Comparison of ENCODE assay signal across 12 cellular contexts in genomic region chr4:114025176-114025777, GRCh38. TPM values are rescaled to one million over a fixed set of nuclear protein-coding genes. Genes with fewer than 3 reads are reported as not detected.
DNase-seq lines count a peak whose midpoint lies in the region; ATAC-seq, FAIRE-seq and TF ChIP-seq lines count a peak whose summit lies in the region.
"Had no signal": no experiment of that assay in that cellular context is flagged by ENCODE, and none has a peak within 500 bp of the region (broad histone marks: within the 10 kb centered on the region; RNA-seq: fewer than 3 reads in every experiment).

No MANE protein-coding gene starts in this region.

- no peaks in the 10 kb centered on the region for H3K27me3 ChIP-seq in HepG2 (ENCODE audit: control insufficient read depth in 1 of 2, insufficient read depth in 2 of 2, low read length in 2 of 2)
- no peaks in the 10 kb centered on the region for H3K27me3 ChIP-seq in BE2C
- H3K27me3 ChIP-seq: sigmoid colon had no signal

- intact Hi-C loops in HepG2 (cut with micrococcal nuclease; ENCODE audit: unreplicated experiment) = no loop called here
- intact Hi-C loops in Right ventricle myocardium inferior (cut with DNase I) = no loop called here

- H3K4me3 ChIP-seq in HepG2 (replicated peaks in 1 of 3; ENCODE audit: insufficient read depth in 1 of 3, low read depth in 2 of 3, low read length in 3 of 3) (no peak overlapping the region), BE2C (ENCODE audit: low read depth, low read length) (no peak overlapping the region)
- H3K4me3 ChIP-seq: sigmoid colon had no signal

- in situ Hi-C loops in HepG2 (cut with HindIII; ENCODE audit: extremely low pct_ligation_motif_present, low pct_unique_long_range_greater_than_20kb) = no loop called here

- H4K20me1 ChIP-seq in HepG2 (ENCODE audit: insufficient read depth, low read length) = no peaks in the 10 kb centered on the region

- H3K4me1 ChIP-seq in HepG2 (ENCODE audit: insufficient read depth, low read length) = peaks cover 10% of the 10 kb centered on the region
- H3K4me1 ChIP-seq in BE2C = no peaks in the 10 kb centered on the region
- H3K4me1 ChIP-seq: sigmoid colon had no signal

- H2AFZ ChIP-seq in HepG2 (ENCODE audit: low read length) = peak overlapping the region; percentile 23

- peak; percentile 95 for ATAC-seq in GM18907 (IDR thresholded peaks at IDR 0.05; ENCODE audit: unreplicated experiment)
- ATAC-seq in HG02571 (IDR thresholded peaks at IDR 0.05; ENCODE audit: unreplicated experiment) = peak; percentile 73
- peak; percentile 79 for ATAC-seq in HG03439 (IDR thresholded peaks at IDR 0.05; ENCODE audit: unreplicated experiment)
- peak; percentile 92 for ATAC-seq in HepG2
- ATAC-seq in Right ventricle myocardium inferior = no peak
- ATAC-seq: SK-N-SH treated with all-trans-retinoic acid at 6 μM for 48 hours had no signal

- CTCF ChIA-PET in HepG2 (lab: Yijun Ruan, JAX; ENCODE audit: low intra/inter-chr PET ratio, low total read pairs) = no interaction called here

- H3K36me3 ChIP-seq in HepG2 (replicated peaks in 1 of 2; ENCODE audit: control insufficient read depth in 1 of 2, insufficient read depth in 2 of 2, low read length in 2 of 2) (no peaks in the 10 kb centered on the region), BE2C (no peaks in the 10 kb centered on the region)
- H3K36me3 ChIP-seq: sigmoid colon had no signal

- no TSS peak for BruUV-seq in HepG2 (replicated peaks; lab: Mats Ljungman, UMichigan)

- POLR2A ChIA-PET in HepG2 (lab: Yijun Ruan, JAX) = no interaction called here

- H3K27ac ChIP-seq in HepG2 (ENCODE audit: extremely low read length, insufficient read depth, low read length) = no peak overlapping the region
- H3K27ac ChIP-seq: sigmoid colon had no signal

- H3K9me3 ChIP-seq in HepG2 (ENCODE audit: low read length) (no peaks in the 10 kb centered on the region), BE2C (no peaks in the 10 kb centered on the region)
- H3K9me3 ChIP-seq: sigmoid colon had no signal

- no peak overlapping the region for H3K9ac ChIP-seq in HepG2 (ENCODE audit: insufficient read depth, low read depth, low read length)

- TF ChIP-seq CTCF in HepG2 (CRISPR knock-in tag; IDR thresholded peaks at IDR 0.05) = no peak
- no peak for TF ChIP-seq CTCF in BE2C (IDR thresholded peaks at IDR 0.05; ENCODE audit: low read depth, low read length)

- TF ChIP-seq POLR2A in HepG2 (IDR thresholded peaks at IDR 0.05; ENCODE audit: insufficient read depth in 1 of 2, low read depth in 2 of 2, low read length in 2 of 2) = no peak

- 0% methylated on average over 5 of the region's 5 CpGs for WGBS in HepG2 (ENCODE audit: low lambda C conversion rate)

- H3K79me2 ChIP-seq in HepG2 (ENCODE audit: insufficient read depth, low read length) = no peaks in the 10 kb centered on the region

- peak; percentile 5 for DNase-seq in HepG2 (ENCODE audit: low spot score)
- DNase-seq in Right ventricle myocardium inferior (ENCODE audit: missing footprints) = no peak
- DNase-seq in BE2C = no peak
- no peak for DNase-seq in foreskin melanocyte
- no peak for DNase-seq in NCI-H2171 treated with DMSO at 0.1 percent for 48 hours (lab: John Stamatoyannopoulos, UW)
- DNase-seq: activated CD8-positive, alpha-beta memory T cell treated with anti-CD3 and anti-CD28 coated beads, Interleukin-2, amount 50 U/mL, for 48 hours; NCI-H1092; sigmoid colon had no signal

- peak overlapping the region; percentile 4; the same call in 1 of the 2 replicates for H3K4me2 ChIP-seq in HepG2 (ENCODE audit: low read depth, low read length)

- TF ChIP-seq EP300 in HepG2 (IDR thresholded peaks at IDR 0.05; ENCODE audit: low read depth in 2 of 2, low read length in 2 of 2) (no peak), HepG2 (CRISPR knock-in tag; IDR thresholded peaks at IDR 0.05; ENCODE audit: borderline replicate concordance) (no peak)

- no peak for TF ChIP-seq RAD21 in HepG2 (CRISPR knock-in tag; IDR thresholded peaks at IDR 0.05)

- peak; percentile 26 for FAIRE-seq in HepG2 (lab: Jason Lieb, UNC)

TF ChIP-seq in HepG2, 621 proteins besides CTCF, POLR2A, EP300 and RAD21 (continues in another document):
- no peak for TF ChIP-seq ZFP90 (CRISPR knock-in tag; IDR thresholded peaks at IDR 0.05; ENCODE audit: borderline replicate concordance)
- TF ChIP-seq TBX2 (CRISPR knock-in tag; IDR thresholded peaks at IDR 0.05; ENCODE audit: borderline replicate concordance) = peak; percentile 18; the same call in 1 of the 2 replicates
- TF ChIP-seq MIXL1 (CRISPR knock-in tag; IDR thresholded peaks at IDR 0.05) = 0 out of 2 replicates have a peak, but pooled peaks have one; percentile 33
- peak; percentile 87 for TF ChIP-seq SIX4 (CRISPR knock-in tag; IDR thresholded peaks at IDR 0.05)
- TF ChIP-seq BCL6 (CRISPR knock-in tag; IDR thresholded peaks at IDR 0.05) = no peak
- TF ChIP-seq, protein P1, sequence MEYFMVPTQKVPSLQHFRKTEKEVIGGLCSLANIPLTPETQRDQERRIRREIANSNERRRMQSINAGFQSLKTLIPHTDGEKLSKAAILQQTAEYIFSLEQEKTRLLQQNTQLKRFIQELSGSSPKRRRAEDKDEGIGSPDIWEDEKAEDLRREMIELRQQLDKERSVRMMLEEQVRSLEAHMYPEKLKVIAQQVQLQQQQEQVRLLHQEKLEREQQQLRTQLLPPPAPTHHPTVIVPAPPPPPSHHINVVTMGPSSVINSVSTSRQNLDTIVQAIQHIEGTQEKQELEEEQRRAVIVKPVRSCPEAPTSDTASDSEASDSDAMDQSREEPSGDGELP (IDR thresholded peaks at IDR 0.05; ENCODE audit: borderline replicate concordance, low read depth) = peak; percentile 51; the same call in 1 of the 2 replicates
- peak; percentile 34; the same call in 1 of the 2 replicates for TF ChIP-seq HNF4G (IDR thresholded peaks at IDR 0.05; ENCODE audit: borderline replicate concordance, low read depth, low read length)
- TF ChIP-seq HNF4G (CRISPR knock-in tag; IDR thresholded peaks at IDR 0.05; ENCODE audit: borderline replicate concordance, low read depth) = no peak
- peak; percentile 82 for TF ChIP-seq ELF3 (CRISPR knock-in tag; IDR thresholded peaks at IDR 0.05)
- no peak for TF ChIP-seq ASH2L (IDR thresholded peaks at IDR 0.05; ENCODE audit: insufficient read length, low read depth, low read length)
- peak; percentile 53 for TF ChIP-seq ARID5B (CRISPR knock-in tag; IDR thresholded peaks at IDR 0.05)
- peak; percentile 74 for TF ChIP-seq HNF4A (CRISPR knock-in tag; IDR thresholded peaks at IDR 0.05)
- no peak for TF ChIP-seq ZNF264 (CRISPR knock-in tag; IDR thresholded peaks at IDR 0.05)

RNA-seq across cellular contexts. Expression of gene ARSJ, which starts 45.8 kb away (rescaled TPM):
- total RNA-seq in HepG2 (2016; rRNA removed; fragmentation: Illumina TruSeq; extraction: Trizol) (not detected in 2 replicates), Right ventricle myocardium inferior (0.54 TPM)
- not detected in 2 replicates for total RNA-seq in HepG2 (2016; cell fraction: cytosol; rRNA removed; fragmentation: Illumina TruSeq; extraction: Trizol; ENCODE audit: low read depth)
- not detected in 2 replicates for total RNA-seq in HepG2 (2016; cell fraction: insoluble cytoplasmic fraction; rRNA removed; fragmentation: Illumina TruSeq; extraction: Trizol)
- not detected in 2 replicates for total RNA-seq in HepG2 (2016; cell fraction: membrane; rRNA removed; fragmentation: Illumina TruSeq; extraction: Trizol)
- not detected in 2 replicates for total RNA-seq in HepG2 (2016; cell fraction: nucleus; rRNA removed; fragmentation: Illumina TruSeq; extraction: Trizol)
- polyA plus RNA-seq in HepG2 (2011; rRNA removed) = not detected in 2 replicates
- 0.04 TPM in 1 of 2 replicates, not detected in the other for polyA plus RNA-seq in HepG2 (2011; cell fraction: cytosol; rRNA removed)
- polyA plus RNA-seq in HepG2 (2011; cell fraction: nucleus; rRNA removed) = not detected in 2 replicates
- polyA plus RNA-seq in HepG2 (2012) = not detected in 2 replicates
- polyA plus RNA-seq in HepG2 (2016; cell fraction: cytosol; fragmentation: Illumina TruSeq; extraction: Trizol; ENCODE audit: low read depth) = not detected in 2 replicates
- not detected in 2 replicates for polyA plus RNA-seq in HepG2 (2016; cell fraction: insoluble cytoplasmic fraction; fragmentation: Illumina TruSeq; extraction: Trizol; ENCODE audit: low read depth)
- not detected in 2 replicates for polyA plus RNA-seq in HepG2 (2016; cell fraction: membrane; fragmentation: Illumina TruSeq; extraction: Trizol; ENCODE audit: low read depth)
- polyA plus RNA-seq in HepG2 (2016; cell fraction: nucleus; fragmentation: Illumina TruSeq; extraction: Trizol; ENCODE audit: insufficient read depth, low read depth) = not detected in 2 replicates
- polyA minus RNA-seq in HepG2 (2011; rRNA and poly(A)+ RNA removed; ENCODE audit: low replicate concordance) = 1.8 TPM in 1 of 2 replicates, not detected in the other
- not detected in 2 replicates for polyA minus RNA-seq in HepG2 (2011; cell fraction: cytosol; rRNA and poly(A)+ RNA removed)
- not detected in 2 replicates for polyA minus RNA-seq in HepG2 (2011; cell fraction: nucleus; rRNA and poly(A)+ RNA removed)
- 2.4 TPM for polyA plus RNA-seq in BE2C (2012; ENCODE audit: insufficient read depth, insufficient read length, low read depth)
